Comparison of ENCODE assay signal across 1 cellular context in genomic region chr5:132747693-132748440, GRCh38.
TF ChIP-seq lines count a peak whose summit lies in the region.

No MANE protein-coding gene starts in this region.

TF ChIP-seq in HepG2, 621 proteins besides CTCF, POLR2A, EP300 and RAD21:
- TF ChIP-seq SYNCRIP (IDR thresholded peaks at IDR 0.05; ENCODE audit: insufficient read depth, low read depth, low read length) (no peak), ELK4 (CRISPR knock-in tag; IDR thresholded peaks at IDR 0.05; ENCODE audit: borderline replicate concordance) (no peak)
